8 cellular contexts compared by ENCODE assay signal in genomic region chr16:76946879-76947278, GRCh38.
DNase-seq lines count a peak whose midpoint lies in the region; ATAC-seq and TF ChIP-seq lines count a peak whose summit lies in the region.

No MANE protein-coding gene starts in this region.

- H2BK15ac ChIP-seq in mesendoderm (replicated peaks; ENCODE audit: low read depth) = no peak overlapping the region

- H2BK5ac ChIP-seq in mesendoderm (ENCODE audit: low read length) = no peak overlapping the region

- ATAC-seq in activated CD8-positive, alpha-beta T cell treated with anti-CD3 and anti-CD28 coated beads for 36 hours = no peak

- H2AFZ ChIP-seq in MM.1S (ENCODE audit: low read length) = no peak overlapping the region

- H4K5ac ChIP-seq in mesendoderm (ENCODE audit: low read length) = no peak overlapping the region

- no peak overlapping the region for H3K27ac ChIP-seq in brain microvascular endothelial cell
- H3K27ac ChIP-seq in mesendoderm (ENCODE audit: low read depth, low read length) = no peak overlapping the region
- H3K27ac ChIP-seq in MM.1S (ENCODE audit: low read length) = no peak overlapping the region

- no peaks in the 10 kb centered on the region for H3K79me1 ChIP-seq in mesendoderm (ENCODE audit: low read length)

- no peak overlapping the region for H2BK120ac ChIP-seq in mesendoderm (ENCODE audit: low read depth, low read length)

- no peak overlapping the region for H3K4me3 ChIP-seq in brain microvascular endothelial cell (ENCODE audit: low read depth, low read length)
- no peak overlapping the region for H3K4me3 ChIP-seq in mesendoderm (ENCODE audit: low read length)
- no peak overlapping the region for H3K4me3 ChIP-seq in MM.1S (ENCODE audit: low read length)

- no CpG with 5 or more reads among the region's 3 CpGs for WGBS in mesendoderm (ENCODE audit: extremely low coverage, insufficient coverage, low lambda C conversion rate)

- no peaks in the 10 kb centered on the region for H3K9me2 ChIP-seq in MM.1S (replicated peaks; ENCODE audit: insufficient read depth, low read length)

- no peak overlapping the region for H2AK5ac ChIP-seq in mesendoderm (ENCODE audit: low read length)

- DNase-seq in DMS153 treated with DMSO at 0.1 percent for 48 hours (lab: John Stamatoyannopoulos, UW; ENCODE audit: unreplicated experiment) (peak; percentile 52), LoVo (ENCODE audit: low spot score) (peak; percentile 16), brain microvascular endothelial cell (peak; percentile 67), mesendoderm (peak; percentile 93), MM.1S (no peak), midbrain (lab: John Stamatoyannopoulos, UW) (no peak)
- no peak for DNase-seq in activated CD8-positive, alpha-beta T cell treated with anti-CD3 and anti-CD28 coated beads for 36 hours
- DNase-seq in activated CD4-positive, alpha-beta T cell treated with anti-CD3 and anti-CD28 coated beads, Interleukin-2, amount 50 U/mL, for 1 hour = no peak

- no peaks in the 10 kb centered on the region for H3K36me3 Mint-ChIP-seq in activated CD8-positive, alpha-beta T cell treated with anti-CD3 and anti-CD28 coated beads for 36 hours (ENCODE audit: low read depth)

- no peaks in the 10 kb centered on the region for H4K20me1 ChIP-seq in MM.1S (ENCODE audit: insufficient read depth, low read length)

- in situ Hi-C loops in brain microvascular endothelial cell (cut with HindIII; ENCODE audit: low pct_ligation_motif_present, low sequenced_read_pairs) = no loop called here

- no peak overlapping the region for H3K4ac ChIP-seq in mesendoderm (ENCODE audit: low read depth, low read length)

- H3K4me2 ChIP-seq in mesendoderm (ENCODE audit: low read length) = no peak overlapping the region
- H3K4me2 ChIP-seq in MM.1S (ENCODE audit: low read depth, low read length) = no peak overlapping the region

- H3K9me3 ChIP-seq in MM.1S (replicated peaks; ENCODE audit: insufficient read depth, low read length) = no peaks in the 10 kb centered on the region

- no peak overlapping the region for H3K4me3 Mint-ChIP-seq in activated CD8-positive, alpha-beta T cell treated with anti-CD3 and anti-CD28 coated beads for 36 hours

- peak overlapping the region; percentile 75 for H3K18ac ChIP-seq in mesendoderm (ENCODE audit: low read length)

- no peak overlapping the region for H4K8ac ChIP-seq in mesendoderm (ENCODE audit: low read depth, low read length)

- H3K56ac ChIP-seq in mesendoderm (ENCODE audit: low read length) = no peak overlapping the region

- POLR2A ChIA-PET in activated CD8-positive, alpha-beta T cell treated with anti-CD3 and anti-CD28 coated beads for 36 hours (lab: Charles Lee) = no interaction called here

- no peaks in the 10 kb centered on the region for H3K36me3 ChIP-seq in brain microvascular endothelial cell (replicated peaks)
- H3K36me3 ChIP-seq in mesendoderm (ENCODE audit: control insufficient read depth, insufficient read depth, low read length) = no peaks in the 10 kb centered on the region
- no peaks in the 10 kb centered on the region for H3K36me3 ChIP-seq in MM.1S (replicated peaks; ENCODE audit: insufficient read depth, low read length)

- H3K79me2 ChIP-seq in mesendoderm (ENCODE audit: control insufficient read depth, insufficient read depth, low read length) = no peaks in the 10 kb centered on the region
- H3K79me2 ChIP-seq in MM.1S (ENCODE audit: low read length) = no peaks in the 10 kb centered on the region

- H3F3A ChIP-seq in MM.1S (ENCODE audit: insufficient read depth, low read length) = no peaks in the 10 kb centered on the region

- no peaks in the 10 kb centered on the region for H3K4me1 Mint-ChIP-seq in activated CD8-positive, alpha-beta T cell treated with anti-CD3 and anti-CD28 coated beads for 36 hours (ENCODE audit: low read depth)

- no peaks in the 10 kb centered on the region for H3K9me3 Mint-ChIP-seq in activated CD8-positive, alpha-beta T cell treated with anti-CD3 and anti-CD28 coated beads for 36 hours

- TF ChIP-seq CTCF in brain microvascular endothelial cell (IDR thresholded peaks at IDR 0.05; ENCODE audit: low read depth, low read length, missing control alignments) = no peak
- no peak for TF ChIP-seq CTCF in MM.1S (IDR thresholded peaks at IDR 0.05; ENCODE audit: low read length)
- no peak for TF ChIP-seq CTCF in activated CD8-positive, alpha-beta T cell treated with anti-CD3 and anti-CD28 coated beads for 36 hours (IDR thresholded peaks at IDR 0.05)

- CTCF ChIA-PET in activated CD8-positive, alpha-beta T cell treated with anti-CD3 and anti-CD28 coated beads for 36 hours (lab: Charles Lee) = no interaction called here

- H3K9ac ChIP-seq in mesendoderm (ENCODE audit: low read length) (no peak overlapping the region), MM.1S (ENCODE audit: low read length) (no peak overlapping the region)

- H3K27ac Mint-ChIP-seq in activated CD8-positive, alpha-beta T cell treated with anti-CD3 and anti-CD28 coated beads for 36 hours = no peak overlapping the region

- intact Hi-C loops in activated CD8-positive, alpha-beta T cell treated with anti-CD3 and anti-CD28 coated beads for 36 hours (cut with micrococcal nuclease) = no loop called here

- H3K23ac ChIP-seq in mesendoderm (ENCODE audit: low read length) = no peak overlapping the region

- H3K4me1 ChIP-seq in mesendoderm (ENCODE audit: control insufficient read depth, low read depth, low read length) (no peaks in the 10 kb centered on the region), MM.1S (ENCODE audit: low read length) (no peaks in the 10 kb centered on the region)

- H3K27me3 ChIP-seq in brain microvascular endothelial cell (replicated peaks) = no peaks in the 10 kb centered on the region
- no peaks in the 10 kb centered on the region for H3K27me3 ChIP-seq in mesendoderm (ENCODE audit: insufficient read depth, low read length, poor library complexity)
- no peaks in the 10 kb centered on the region for H3K27me3 ChIP-seq in MM.1S (replicated peaks; ENCODE audit: insufficient read depth, low read length)

- H3K27me3 Mint-ChIP-seq in activated CD8-positive, alpha-beta T cell treated with anti-CD3 and anti-CD28 coated beads for 36 hours = no peaks in the 10 kb centered on the region

Comparison
In these comparisons a context has a peak if more than half of its experiments do, and no peak if none do; other contexts are left out.
1. DNase-seq: peak in DMS153 treated with DMSO at 0.1 percent for 48 hours (single experiment), LoVo (single experiment), brain microvascular endothelial cell (single experiment) and mesendoderm (single experiment); none in MM.1S (single experiment), midbrain (single experiment), activated CD8-positive, alpha-beta T cell treated with anti-CD3 and anti-CD28 coated beads for 36 hours (single experiment) and activated CD4-positive, alpha-beta T cell treated with anti-CD3 and anti-CD28 coated beads, Interleukin-2, amount 50 U/mL, for 1 hour (single experiment).